ENCODE assay signal across 15 cellular contexts in the genomic region with DNA sequence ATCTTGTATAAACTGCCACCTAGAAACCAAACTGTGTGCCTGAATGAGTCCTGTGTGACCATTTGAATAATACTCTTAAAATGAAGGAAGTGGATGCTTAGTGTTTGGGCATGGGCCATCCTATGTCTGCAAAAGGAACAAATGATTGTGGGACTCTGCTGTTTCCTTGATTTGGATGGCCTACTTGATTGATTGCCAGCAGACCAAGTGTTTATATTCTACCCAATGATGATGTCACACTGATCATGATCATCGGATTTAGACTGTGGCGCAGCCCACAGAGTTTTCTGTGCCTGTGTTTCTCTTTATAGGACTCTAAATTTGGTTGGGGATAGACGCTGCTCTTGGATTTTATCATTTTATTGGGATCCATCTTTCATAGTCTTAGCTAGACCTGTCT. TPM values are rescaled to one million over a fixed set of nuclear protein-coding genes. Genes with fewer than 3 reads are reported as not detected.
"Had no signal": no experiment of that assay in that cellular context is flagged by ENCODE, and none has a peak within 500 bp of the region (broad histone marks: within the 10 kb centered on the region; RNA-seq: fewer than 3 reads in every experiment).

No MANE protein-coding gene starts in this region.

- H3K9me3 Mint-ChIP-seq: activated CD4-positive, alpha-beta T cell treated with anti-CD3 and anti-CD28 coated beads, Interleukin-2, amount 10 ng/mL, durations not matched to agents 24 days and 14 days; activated naive CD8-positive, alpha-beta T cell treated with anti-CD3 and anti-CD28 coated beads for 36 hours; activated T-helper 1 cell treated with anti-CD3 and anti-CD28 coated beads, Interleukin-12 subunit alpha, Interleukin-12 subunit beta, Interleukin-2, Interleukin-4 antibody, amounts not matched to agents 30 ng/mL and 10 ng/mL and 1 ng/mL, durations not matched to agents 14 hours and 24 hours and 36 hours; natural killer cell treated with Interleukin-12 subunit alpha and Interleukin-12 subunit beta and Interleukin-15 and Interleukin-18, amount 100 ng/mL, for 72 hours; stimulated activated naive CD8-positive, alpha-beta T cell treated with anti-CD3 and anti-CD28 coated beads, Interleukin-15, Interleukin-2, amounts not matched to agents 100 ng/mL and 50 ng/mL, for 24 hours; T-helper 2 cell treated with Interferon-gamma antibody and Interleukin-4, amounts not matched to agents 5 μg/mL and 100 μg/mL, for 36 hours had no signal

- H3K36me3 Mint-ChIP-seq: natural killer cell treated with Interleukin-12 subunit alpha and Interleukin-12 subunit beta and Interleukin-15 and Interleukin-18, amount 100 ng/mL, for 72 hours had no signal

- DNase-seq: activated CD4-positive, alpha-beta T cell treated with anti-CD3 and anti-CD28 coated beads, Interleukin-2, amount 10 ng/mL, durations not matched to agents 24 days and 14 days; activated CD4-positive, CD25-positive, alpha-beta regulatory T cell; activated CD8-positive, alpha-beta memory T cell treated with anti-CD3 and anti-CD28 coated beads, Interleukin-2, amount 50 U/mL, for 48 hours; activated naive CD8-positive, alpha-beta T cell treated with anti-CD3 and anti-CD28 coated beads for 36 hours; hypothalamus; kidney glomerular epithelial cell; mesendoderm had no signal

- H3K4me1 ChIP-seq: prostate gland had no signal

- H3K27ac Mint-ChIP-seq: activated CD4-positive, alpha-beta T cell treated with anti-CD3 and anti-CD28 coated beads, Interleukin-2, amount 10 ng/mL, durations not matched to agents 24 days and 14 days; activated naive CD8-positive, alpha-beta T cell treated with anti-CD3 and anti-CD28 coated beads for 36 hours; activated T-helper 1 cell treated with anti-CD3 and anti-CD28 coated beads, Interleukin-12 subunit alpha, Interleukin-12 subunit beta, Interleukin-2, Interleukin-4 antibody, amounts not matched to agents 30 ng/mL and 10 ng/mL and 1 ng/mL, durations not matched to agents 14 hours and 24 hours and 36 hours; natural killer cell treated with Interleukin-12 subunit alpha and Interleukin-12 subunit beta and Interleukin-15 and Interleukin-18, amount 100 ng/mL, for 72 hours; stimulated activated naive CD8-positive, alpha-beta T cell treated with anti-CD3 and anti-CD28 coated beads, Interleukin-15, Interleukin-2, amounts not matched to agents 100 ng/mL and 50 ng/mL, for 24 hours; T-helper 2 cell treated with Interferon-gamma antibody and Interleukin-4, amounts not matched to agents 5 μg/mL and 100 μg/mL, for 36 hours; type B pancreatic cell had no signal

- H3K27ac ChIP-seq: prostate gland had no signal

- H3K27me3 Mint-ChIP-seq: activated naive CD8-positive, alpha-beta T cell treated with anti-CD3 and anti-CD28 coated beads for 36 hours; natural killer cell treated with Interleukin-12 subunit alpha and Interleukin-12 subunit beta and Interleukin-15 and Interleukin-18, amount 100 ng/mL, for 72 hours; type B pancreatic cell had no signal

- H3K36me3 ChIP-seq: prostate gland had no signal

- H3K4me3 ChIP-seq: prostate gland had no signal

- H3K4me3 Mint-ChIP-seq: activated CD4-positive, alpha-beta T cell treated with anti-CD3 and anti-CD28 coated beads, Interleukin-2, amount 10 ng/mL, durations not matched to agents 24 days and 14 days; activated naive CD8-positive, alpha-beta T cell treated with anti-CD3 and anti-CD28 coated beads for 36 hours; activated T-helper 1 cell treated with anti-CD3 and anti-CD28 coated beads, Interleukin-12 subunit alpha, Interleukin-12 subunit beta, Interleukin-2, Interleukin-4 antibody, amounts not matched to agents 30 ng/mL and 10 ng/mL and 1 ng/mL, durations not matched to agents 14 hours and 24 hours and 36 hours; natural killer cell treated with Interleukin-12 subunit alpha and Interleukin-12 subunit beta and Interleukin-15 and Interleukin-18, amount 100 ng/mL, for 72 hours; stimulated activated naive CD8-positive, alpha-beta T cell treated with anti-CD3 and anti-CD28 coated beads, Interleukin-15, Interleukin-2, amounts not matched to agents 100 ng/mL and 50 ng/mL, for 24 hours; T-helper 2 cell treated with Interferon-gamma antibody and Interleukin-4, amounts not matched to agents 5 μg/mL and 100 μg/mL, for 36 hours; type B pancreatic cell had no signal

- H3K9me3 ChIP-seq: prostate gland had no signal

- ATAC-seq: natural killer cell treated with Interleukin-12 subunit alpha and Interleukin-12 subunit beta and Interleukin-15 and Interleukin-18, amount 100 ng/mL, for 72 hours; right cardiac atrium had no signal

RNA-seq across cellular contexts. Expression of a gene that starts 56.0 kb away (rescaled TPM):
- total RNA-seq: activated CD4-positive, alpha-beta T cell treated with anti-CD3 and anti-CD28 coated beads, Interleukin-2, amount 10 ng/mL, durations not matched to agents 24 days and 14 days; activated T-helper 1 cell treated with anti-CD3 and anti-CD28 coated beads, Interleukin-12 subunit alpha, Interleukin-12 subunit beta, Interleukin-2, Interleukin-4 antibody, amounts not matched to agents 30 ng/mL and 10 ng/mL and 1 ng/mL, durations not matched to agents 14 hours and 24 hours and 36 hours; dermis microvascular lymphatic vessel endothelial cell; natural killer cell treated with Interleukin-12 subunit alpha and Interleukin-12 subunit beta and Interleukin-15 and Interleukin-18, amount 100 ng/mL, for 72 hours; right cardiac atrium had no signal
- polyA plus RNA-seq: right cardiac atrium had no signal
